ENCODE assay signal across 32 cellular contexts in genomic region chr12:111122458-111122878, GRCh38.
DNase-seq lines count a peak whose midpoint lies in the region; ATAC-seq and TF ChIP-seq lines count a peak whose summit lies in the region.
"Had no signal": no experiment of that assay in that cellular context is flagged by ENCODE, and none has a peak within 500 bp of the region (broad histone marks: within the 10 kb centered on the region; RNA-seq: fewer than 3 reads in every experiment).

No MANE protein-coding gene starts in this region.

- H2AFZ ChIP-seq in hepatocyte, result no peak overlapping the region

- H3K4me1 Mint-ChIP-seq in type B pancreatic cell (ENCODE audit: unreplicated experiment) (peaks cover 28% of the 10 kb centered on the region), Calu3 (ENCODE audit: low read depth, unreplicated experiment) (no peaks in the 10 kb centered on the region)
- H3K4me1 Mint-ChIP-seq: activated B cell treated with CpG ODN at 0.5 μM for 24 hours; activated naive CD8-positive, alpha-beta T cell treated with anti-CD3 and anti-CD28 coated beads for 36 hours; CD8-positive, alpha-beta memory T cell; immature natural killer cell; stimulated activated naive CD8-positive, alpha-beta T cell treated with anti-CD3 and anti-CD28 coated beads, Interleukin-15, amount 100 ng/mL, for 72 hours had no signal

- intact Hi-C loops in Calu3 (cut with micrococcal nuclease; ENCODE audit: unreplicated experiment), result no loop called here

- 47% methylated on average over 7 of the region's 7 CpGs for WGBS in hepatocyte (ENCODE audit: low lambda C conversion rate, missing lambda C conversion rate)

- H3K9me2 ChIP-seq in hepatocyte (replicated peaks; ENCODE audit: insufficient read depth), result no peaks in the 10 kb centered on the region

- no peak overlapping the region for H3K27ac ChIP-seq in hepatocyte
- H3K27ac ChIP-seq: A549, epithelial cell of prostate, thoracic aorta, uterus had no signal

- H3K4me3 ChIP-seq in hepatocyte, result no peak overlapping the region
- H3K4me3 ChIP-seq: A549, thoracic aorta, uterus had no signal

- BruUV-seq in Calu3 (replicated peaks; lab: Mats Ljungman, UMichigan), result no TSS peak

- H3K27ac Mint-ChIP-seq in type B pancreatic cell (no peak overlapping the region), Calu3 (ENCODE audit: unreplicated experiment) (no peak overlapping the region)
- H3K27ac Mint-ChIP-seq: activated B cell treated with CpG ODN at 0.5 μM for 24 hours; activated naive CD8-positive, alpha-beta T cell treated with anti-CD3 and anti-CD28 coated beads for 36 hours; activated T-cell treated with anti-CD3 and anti-CD28 coated beads, Interleukin-2, amount 50 U/mL, for 24 hours; CD8-positive, alpha-beta memory T cell; H9; immature natural killer cell had no signal

- no peaks in the 10 kb centered on the region for H3K27me3 ChIP-seq in hepatocyte
- H3K27me3 ChIP-seq: uterus had no signal

- H3K27me3 Mint-ChIP-seq in type B pancreatic cell, result peaks cover 1% of the 10 kb centered on the region
- peaks cover 87% of the 10 kb centered on the region for H3K27me3 Mint-ChIP-seq in Calu3 (ENCODE audit: unreplicated experiment)
- H3K27me3 Mint-ChIP-seq: activated naive CD8-positive, alpha-beta T cell treated with anti-CD3 and anti-CD28 coated beads for 36 hours; activated T-cell treated with anti-CD3 and anti-CD28 coated beads, Interleukin-2, amount 50 U/mL, for 24 hours; stimulated activated naive CD8-positive, alpha-beta T cell treated with anti-CD3 and anti-CD28 coated beads, Interleukin-15, amount 100 ng/mL, for 72 hours had no signal

- H3K9me3 Mint-ChIP-seq in type B pancreatic cell (no peaks in the 10 kb centered on the region), Calu3 (ENCODE audit: low read depth, unreplicated experiment) (no peaks in the 10 kb centered on the region)
- H3K9me3 Mint-ChIP-seq: activated B cell treated with CpG ODN at 0.5 μM for 24 hours; activated T-cell treated with anti-CD3 and anti-CD28 coated beads, Interleukin-2, amount 50 U/mL, for 24 hours; CD8-positive, alpha-beta memory T cell; H9; immature natural killer cell had no signal

- H3K4me2 ChIP-seq in hepatocyte, result peak overlapping the region; percentile 34
- H3K4me2 ChIP-seq: A549 had no signal

- no peaks in the 10 kb centered on the region for H3K9me3 ChIP-seq in hepatocyte (ENCODE audit: low read depth)
- H3K9me3 ChIP-seq: A549, thoracic aorta, uterus had no signal

- TF ChIP-seq CTCF in hepatocyte (IDR thresholded peaks at IDR 0.05; ENCODE audit: poor library complexity), result no peak
- TF ChIP-seq CTCF in type B pancreatic cell (conservative IDR thresholded peaks at IDR 0.05), result no peak
- TF ChIP-seq CTCF in Calu3 (IDR thresholded peaks at IDR 0.05; ENCODE audit: unreplicated experiment), result no peak

- peak overlapping the region; percentile 26 for H3K4me3 Mint-ChIP-seq in type B pancreatic cell
- H3K4me3 Mint-ChIP-seq in Calu3 (ENCODE audit: low read depth, unreplicated experiment), result no peak overlapping the region
- H3K4me3 Mint-ChIP-seq: activated B cell treated with CpG ODN at 0.5 μM for 24 hours; activated naive CD8-positive, alpha-beta T cell treated with anti-CD3 and anti-CD28 coated beads for 36 hours; activated T-cell treated with anti-CD3 and anti-CD28 coated beads, Interleukin-2, amount 50 U/mL, for 24 hours; CD8-positive, alpha-beta memory T cell; H9; immature natural killer cell; stimulated activated naive CD8-positive, alpha-beta T cell treated with anti-CD3 and anti-CD28 coated beads, Interleukin-15, amount 100 ng/mL, for 72 hours had no signal

- DNase-seq in NCI-H82 (lab: John Stamatoyannopoulos, UW) (peak; percentile 60), NCI-H82 treated with DMSO at 0.1 percent for 48 hours (lab: John Stamatoyannopoulos, UW; ENCODE audit: unreplicated experiment) (no peak), NCI-H69 (lab: John Stamatoyannopoulos, UW) (peak; percentile 97), hepatocyte (ENCODE audit: low spot score) (no peak), type B pancreatic cell (ENCODE audit: extremely low spot score, unreplicated experiment) (no peak), Calu3 (no peak)
- DNase-seq: activated B cell treated with CpG ODN at 0.5 μM for 24 hours; activated CD4-positive, alpha-beta T cell treated with anti-CD3 and anti-CD28 coated beads, Interleukin-2, amount 50 U/mL, for 1 hour; activated gamma-delta T cell; activated naive CD8-positive, alpha-beta T cell treated with anti-CD3 and anti-CD28 coated beads for 36 hours; activated T-cell treated with anti-CD3 and anti-CD28 coated beads, Interleukin-2, amount 50 U/mL, for 24 hours; AML-193; anterior cingulate cortex; CD8-positive, alpha-beta memory T cell; effector CD8-positive, alpha-beta T cell; H9; immature natural killer cell; Karpas-422; left colon; NCI-H1694; NCI-H2171; NCI-H774; RPMI8226; stimulated activated CD8-positive, alpha-beta memory T cell treated with anti-CD3 and anti-CD28 coated beads, Interleukin-4, amount 100 ng/mL, for 48 hours; stimulated activated naive CD8-positive, alpha-beta T cell treated with anti-CD3 and anti-CD28 coated beads, Interleukin-15, amount 100 ng/mL, for 72 hours; uterus had no signal

- no peaks in the 10 kb centered on the region for H3K79me2 ChIP-seq in hepatocyte

- H3K36me3 ChIP-seq in hepatocyte (replicated peaks; ENCODE audit: insufficient read depth, low read depth), result no peaks in the 10 kb centered on the region
- H3K36me3 ChIP-seq: thoracic aorta, uterus had no signal

- peaks cover 2% of the 10 kb centered on the region for H3K4me1 ChIP-seq in hepatocyte (ENCODE audit: insufficient read depth)
- H3K4me1 ChIP-seq: A549, uterus had no signal

- CTCF ChIA-PET in Calu3 (lab: Charles Lee), result no interaction called here

- ATAC-seq in HG02938 (IDR thresholded peaks at IDR 0.05; ENCODE audit: unreplicated experiment) (no peak), GM21515 (IDR thresholded peaks at IDR 0.05; ENCODE audit: unreplicated experiment) (no peak)
- ATAC-seq: left colon; sciatic nerve; stimulated activated naive CD8-positive, alpha-beta T cell treated with anti-CD3 and anti-CD28 coated beads, Interleukin-15, amount 100 ng/mL, for 72 hours had no signal

- H4K20me1 ChIP-seq in hepatocyte (ENCODE audit: insufficient read depth, poor library complexity, severe bottlenecking), result no peaks in the 10 kb centered on the region

- H3K36me3 Mint-ChIP-seq in type B pancreatic cell (peaks cover 4% of the 10 kb centered on the region), Calu3 (ENCODE audit: insufficient read depth, unreplicated experiment) (no peaks in the 10 kb centered on the region)
- H3K36me3 Mint-ChIP-seq: activated naive CD8-positive, alpha-beta T cell treated with anti-CD3 and anti-CD28 coated beads for 36 hours; CD8-positive, alpha-beta memory T cell; immature natural killer cell had no signal

Comparison
In these comparisons a context has a peak if more than half of its experiments do, and no peak if none do; other contexts are left out.
1. DNase-seq: peak in NCI-H82 (single experiment) and NCI-H69 (single experiment); none in NCI-H82 treated with DMSO at 0.1 percent for 48 hours (single experiment), hepatocyte (single experiment), type B pancreatic cell (single experiment) and Calu3 (single experiment).